Comparison of ENCODE assay signal across 7 cellular contexts in the genomic region with DNA sequence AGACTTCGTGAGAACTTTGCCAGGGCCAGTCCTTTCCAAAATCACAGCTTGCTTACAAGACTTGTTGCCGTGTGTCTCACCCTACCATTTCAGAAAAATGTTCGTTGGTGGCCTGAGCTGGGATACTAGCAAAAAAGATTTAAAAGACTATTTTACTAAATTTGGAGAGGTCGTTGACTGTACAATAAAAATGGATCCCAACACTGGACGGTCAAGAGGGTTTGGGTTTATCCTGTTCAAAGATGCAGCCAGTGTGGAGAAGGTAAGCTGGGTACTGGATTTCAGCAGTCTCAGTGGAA. TPM values are rescaled to one million over a fixed set of nuclear protein-coding genes. Genes with fewer than 3 reads are reported as not detected.
A peak's percentile ranks its signal among the peaks of the same experiment; 100 is the strongest.
DNase-seq lines count a peak whose midpoint lies in the region; ATAC-seq, FAIRE-seq and TF ChIP-seq lines count a peak whose summit lies in the region.

No MANE protein-coding gene starts in this region.

- H3K27me3 Mint-ChIP-seq in activated naive CD8-positive, alpha-beta T cell treated with anti-CD3 and anti-CD28 coated beads for 36 hours = peaks cover 4% of the 10 kb centered on the region
- no peaks in the 10 kb centered on the region for H3K27me3 Mint-ChIP-seq in stimulated activated naive CD8-positive, alpha-beta T cell treated with anti-CD3 and anti-CD28 coated beads, Interleukin-15, amount 100 ng/mL, for 72 hours

- no peak for TF ChIP-seq POLR2A in GM12891 (IDR thresholded peaks at IDR 0.05; ENCODE audit: low read depth, low read length)

- 4% methylated on average over 5 of the region's 5 CpGs for WGBS in HUES64

- peaks cover 11% of the 10 kb centered on the region for H3K9me1 ChIP-seq in keratinocyte (ENCODE audit: control insufficient read depth, extremely low read depth, insufficient read depth, low read length)

- peak overlapping the region; percentile 84 for H3K27ac Mint-ChIP-seq in activated naive CD8-positive, alpha-beta T cell treated with anti-CD3 and anti-CD28 coated beads for 36 hours
- peak overlapping the region; percentile 40 to 96 for H3K27ac Mint-ChIP-seq in stimulated activated naive CD8-positive, alpha-beta T cell treated with anti-CD3 and anti-CD28 coated beads, Interleukin-15, amount 100 ng/mL, for 72 hours

- peaks cover 50% of the 10 kb centered on the region for H3K4me1 Mint-ChIP-seq in activated naive CD8-positive, alpha-beta T cell treated with anti-CD3 and anti-CD28 coated beads for 36 hours
- H3K4me1 Mint-ChIP-seq in stimulated activated naive CD8-positive, alpha-beta T cell treated with anti-CD3 and anti-CD28 coated beads, Interleukin-15, amount 100 ng/mL, for 72 hours = peaks cover 70% of the 10 kb centered on the region

- no peaks in the 10 kb centered on the region for H3K9me3 ChIP-seq in HUES64 (ENCODE audit: insufficient read depth, low read depth, low read length)
- no peaks in the 10 kb centered on the region for H3K9me3 ChIP-seq in keratinocyte (ENCODE audit: control insufficient read depth, low read depth, low read length)

- H4K20me1 ChIP-seq in keratinocyte (ENCODE audit: control insufficient read depth, extremely low read depth, insufficient read depth, low read length) = peaks cover 41% of the 10 kb centered on the region

- no peak overlapping the region for H2AFZ ChIP-seq in keratinocyte (ENCODE audit: control insufficient read depth, low read length)

- dilution Hi-C loops in keratinocyte (cut with MboI; ENCODE audit: extremely low pct_ligation_motif_present, low sequenced_read_pairs) = no loop called here

- no peak for DNase-seq in activated naive CD8-positive, alpha-beta T cell treated with anti-CD3 and anti-CD28 coated beads for 36 hours
- DNase-seq in keratinocyte (ENCODE audit: low read depth, low spot score) = no peak
- no peak for DNase-seq in stimulated activated naive CD8-positive, alpha-beta T cell treated with anti-CD3 and anti-CD28 coated beads, Interleukin-15, amount 100 ng/mL, for 72 hours
- DNase-seq in EL = no peak
- no peak for DNase-seq in GM12891 (ENCODE audit: insufficient read length, low spot score)

- H3K4me3 ChIP-seq in HUES64 (ENCODE audit: low read length) = peak overlapping the region; percentile 97
- peak overlapping the region; percentile 80 to 96 (median 85) for H3K4me3 ChIP-seq in keratinocyte (ENCODE audit: control insufficient read depth in 2 of 3, extremely low read depth in 1 of 3, insufficient read depth in 2 of 3, low read depth in 1 of 3, low read length in 3 of 3)

- peaks cover 13% of the 10 kb centered on the region for H3K4me1 ChIP-seq in HUES64 (ENCODE audit: insufficient read depth, low read length)
- peaks cover 19% of the 10 kb centered on the region for H3K4me1 ChIP-seq in keratinocyte (ENCODE audit: control insufficient read depth, extremely low read depth, insufficient read depth, low read length)

- H3K9me3 Mint-ChIP-seq in activated naive CD8-positive, alpha-beta T cell treated with anti-CD3 and anti-CD28 coated beads for 36 hours = peaks cover 2% of the 10 kb centered on the region
- no peaks in the 10 kb centered on the region for H3K9me3 Mint-ChIP-seq in stimulated activated naive CD8-positive, alpha-beta T cell treated with anti-CD3 and anti-CD28 coated beads, Interleukin-15, amount 100 ng/mL, for 72 hours

- H3K9ac ChIP-seq in HUES64 (ENCODE audit: low read depth, low read length) (peak overlapping the region; percentile 99), keratinocyte (ENCODE audit: control insufficient read depth, extremely low read depth, insufficient read depth, low read length) (peak overlapping the region; percentile 84)

- FAIRE-seq in keratinocyte (lab: Jason Lieb, UNC) = no peak
- FAIRE-seq in GM12891 (lab: Jason Lieb, UNC) = no peak

- ATAC-seq in stimulated activated naive CD8-positive, alpha-beta T cell treated with anti-CD3 and anti-CD28 coated beads, Interleukin-15, amount 100 ng/mL, for 72 hours = no peak
- no peak for ATAC-seq in HG02678 (IDR thresholded peaks at IDR 0.05; ENCODE audit: unreplicated experiment)

- H3K4me3 Mint-ChIP-seq in activated naive CD8-positive, alpha-beta T cell treated with anti-CD3 and anti-CD28 coated beads for 36 hours = peak overlapping the region; percentile 91
- peak overlapping the region; percentile 81 to 99 for H3K4me3 Mint-ChIP-seq in stimulated activated naive CD8-positive, alpha-beta T cell treated with anti-CD3 and anti-CD28 coated beads, Interleukin-15, amount 100 ng/mL, for 72 hours

- H3K36me3 ChIP-seq in HUES64 (ENCODE audit: insufficient read depth, low read length) = peaks cover 55% of the 10 kb centered on the region
- H3K36me3 ChIP-seq in keratinocyte (ENCODE audit: control insufficient read depth in 2 of 2, extremely low read depth in 1 of 2, insufficient read depth in 2 of 2, low read length in 2 of 2) = peaks cover 26 to 40% of the 10 kb centered on the region in 2 experiments

- H3K79me2 ChIP-seq in keratinocyte (ENCODE audit: control insufficient read depth, insufficient read depth, low read length) = peaks cover 46% of the 10 kb centered on the region

- TF ChIP-seq CTCF in keratinocyte (optimal IDR thresholded peaks at IDR 0.05 in 1 of 3, IDR thresholded peaks at IDR 0.05 in 1 of 3, conservative IDR thresholded peaks at IDR 0.05 in 1 of 3; ENCODE audit: extremely low read depth in 1 of 3, insufficient read depth in 2 of 3, low read length in 3 of 3) = no peak

- H3K36me3 Mint-ChIP-seq in activated naive CD8-positive, alpha-beta T cell treated with anti-CD3 and anti-CD28 coated beads for 36 hours = peaks cover 51% of the 10 kb centered on the region

- H3K27ac ChIP-seq in HUES64 (ENCODE audit: low read depth, low read length) (peak overlapping the region; percentile 52), keratinocyte (ENCODE audit: control insufficient read depth, insufficient read depth, low read length) (peak overlapping the region; percentile 67)

- peak overlapping the region; percentile 95 for H3K4me2 ChIP-seq in keratinocyte (ENCODE audit: control insufficient read depth, extremely low read depth, insufficient read depth, low read depth, low read length)

- 0 out of 2 replicates have a peak, but pooled peaks cover 5% of the 10 kb centered on the region for H3K27me3 ChIP-seq in HUES64 (ENCODE audit: insufficient read depth, low read length)
- H3K27me3 ChIP-seq in keratinocyte (ENCODE audit: control insufficient read depth, extremely low read depth, insufficient read depth, low read length) = no peaks in the 10 kb centered on the region

TF ChIP-seq in GM12891, 5 proteins besides CTCF, POLR2A, EP300 and RAD21 (continues in another document):
- no peak for TF ChIP-seq TAF1 (IDR thresholded peaks at IDR 0.05; ENCODE audit: low read depth, low read length)
- TF ChIP-seq POU2F2 (IDR thresholded peaks at IDR 0.05; ENCODE audit: low read depth, low read length) = no peak

RNA-seq across cellular contexts. Expression of a gene that starts 1.4 kb away (rescaled TPM):
- polyA plus RNA-seq in HUES64 (2013, experiment 1 of 2) = 399 TPM
- 387 TPM for polyA plus RNA-seq in HUES64 (2013, experiment 2 of 2)
- 100 to 1,000 TPM; 599 to 600 TPM for total RNA-seq in activated naive CD8-positive, alpha-beta T cell treated with anti-CD3 and anti-CD28 coated beads for 36 hours
- polyA plus RNA-seq in keratinocyte = 102 to 161 TPM (median 146 TPM) in 3 replicates
- polyA plus RNA-seq in keratinocyte (2011; ENCODE audit: low read depth) = 142 TPM
- polyA plus RNA-seq in keratinocyte (2011; cell fraction: cytosol; rRNA removed) = 106 and 125 TPM in 2 replicates
- 105 and 124 TPM in 2 replicates for polyA plus RNA-seq in keratinocyte (2011; cell fraction: nucleus; rRNA removed)
- polyA plus RNA-seq in keratinocyte (2012; ENCODE audit: low replicate concordance) = 98.8 and 167 TPM in 2 replicates
- 37.9 to 59.2 TPM (median 53.2 TPM) in 3 replicates for polyA minus RNA-seq in keratinocyte
- polyA minus RNA-seq in keratinocyte (2011; cell fraction: cytosol; rRNA and poly(A)+ RNA removed) = 85.0 TPM
- polyA minus RNA-seq in keratinocyte (2011; cell fraction: nucleus; rRNA and poly(A)+ RNA removed) = 24.6 and 33.4 TPM in 2 replicates
- polyA plus RNA-seq in GM12891 (2012; ENCODE audit: low read depth, missing spikeins) = 163 TPM

RNA-seq across cellular contexts. Expression of a gene that starts 18.5 kb away (rescaled TPM):
- not detected for polyA plus RNA-seq in HUES64 (2013, experiment 1 of 2)
- not detected for polyA plus RNA-seq in HUES64 (2013, experiment 2 of 2)
- not detected for total RNA-seq in activated naive CD8-positive, alpha-beta T cell treated with anti-CD3 and anti-CD28 coated beads for 36 hours
- not detected in 3 replicates for polyA plus RNA-seq in keratinocyte
- not detected for polyA plus RNA-seq in keratinocyte (2011; ENCODE audit: low read depth)
- not detected in 2 replicates for polyA plus RNA-seq in keratinocyte (2011; cell fraction: cytosol; rRNA removed)
- polyA plus RNA-seq in keratinocyte (2011; cell fraction: nucleus; rRNA removed) = not detected in 2 replicates
- not detected in 2 replicates for polyA plus RNA-seq in keratinocyte (2012; ENCODE audit: low replicate concordance)
- polyA minus RNA-seq in keratinocyte = not detected in 3 replicates
- not detected for polyA minus RNA-seq in keratinocyte (2011; cell fraction: cytosol; rRNA and poly(A)+ RNA removed)
- not detected in 2 replicates for polyA minus RNA-seq in keratinocyte (2011; cell fraction: nucleus; rRNA and poly(A)+ RNA removed)
- polyA plus RNA-seq in GM12891 (2012; ENCODE audit: low read depth, missing spikeins) = 0.03 TPM

RNA-seq across cellular contexts. Expression of a gene that starts 26.9 kb away (rescaled TPM):
- polyA plus RNA-seq in HUES64 (2013, experiment 1 of 2) = 12.5 TPM
- 13.5 TPM for polyA plus RNA-seq in HUES64 (2013, experiment 2 of 2)
- 10 to 100 TPM; 47.4 to 54.8 TPM for total RNA-seq in activated naive CD8-positive, alpha-beta T cell treated with anti-CD3 and anti-CD28 coated beads for 36 hours
- polyA plus RNA-seq in keratinocyte = 27.6 to 53.5 TPM (median 38.8 TPM) in 3 replicates
- polyA plus RNA-seq in keratinocyte (2011; ENCODE audit: low read depth) = 28.6 TPM
- 18.7 and 26.0 TPM in 2 replicates for polyA plus RNA-seq in keratinocyte (2011; cell fraction: cytosol; rRNA removed)
- polyA plus RNA-seq in keratinocyte (2011; cell fraction: nucleus; rRNA removed) = 125 and 140 TPM in 2 replicates
- polyA plus RNA-seq in keratinocyte (2012; ENCODE audit: low replicate concordance) = 24.6 and 30.8 TPM in 2 replicates
- 51.8 to 71.0 TPM (median 56.9 TPM) in 3 replicates for polyA minus RNA-seq in keratinocyte
- polyA minus RNA-seq in keratinocyte (2011; cell fraction: cytosol; rRNA and poly(A)+ RNA removed) = 24.0 TPM
- polyA minus RNA-seq in keratinocyte (2011; cell fraction: nucleus; rRNA and poly(A)+ RNA removed) = 46.8 and 59.5 TPM in 2 replicates
- 24.9 TPM for polyA plus RNA-seq in GM12891 (2012; ENCODE audit: low read depth, missing spikeins)

RNA-seq across cellular contexts. Expression of a gene that starts 52.0 kb away (rescaled TPM):
- polyA plus RNA-seq in HUES64 (2013, experiment 1 of 2) = 215 TPM
- polyA plus RNA-seq in HUES64 (2013, experiment 2 of 2) = 188 TPM
- 100 to 1,000 TPM; 349 to 354 TPM for total RNA-seq in activated naive CD8-positive, alpha-beta T cell treated with anti-CD3 and anti-CD28 coated beads for 36 hours
- polyA plus RNA-seq in keratinocyte = 144 to 186 TPM (median 175 TPM) in 3 replicates
- polyA plus RNA-seq in keratinocyte (2011; ENCODE audit: low read depth) = 55.0 TPM
- polyA plus RNA-seq in keratinocyte (2011; cell fraction: cytosol; rRNA removed) = 161 and 229 TPM in 2 replicates
- 73.0 and 74.2 TPM in 2 replicates for polyA plus RNA-seq in keratinocyte (2011; cell fraction: nucleus; rRNA removed)
- polyA plus RNA-seq in keratinocyte (2012; ENCODE audit: low replicate concordance) = 154 and 229 TPM in 2 replicates
- 63.5 to 87.2 TPM (median 78.0 TPM) in 3 replicates for polyA minus RNA-seq in keratinocyte
- 167 TPM for polyA minus RNA-seq in keratinocyte (2011; cell fraction: cytosol; rRNA and poly(A)+ RNA removed)
- polyA minus RNA-seq in keratinocyte (2011; cell fraction: nucleus; rRNA and poly(A)+ RNA removed) = 22.8 and 23.2 TPM in 2 replicates
- 273 TPM for polyA plus RNA-seq in GM12891 (2012; ENCODE audit: low read depth, missing spikeins)
